20 cellular contexts compared by ENCODE assay signal in the genomic region with DNA sequence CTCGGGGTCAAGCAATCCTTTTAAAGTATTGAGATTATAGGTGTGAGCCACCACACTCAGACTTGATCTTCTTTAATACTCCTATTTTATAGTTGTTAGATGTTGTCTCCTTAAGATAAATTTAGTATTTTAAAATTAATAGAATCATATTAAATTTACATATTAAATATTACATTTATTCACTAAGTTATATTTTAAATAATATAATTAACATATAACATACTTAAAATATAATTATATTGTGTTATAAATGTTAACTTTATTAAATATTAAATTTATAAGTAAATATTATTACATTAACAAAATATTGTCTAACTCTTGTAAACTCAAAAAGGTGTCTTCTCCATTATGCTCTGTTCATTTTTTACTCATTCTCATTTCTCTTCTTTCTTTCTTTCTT.
DNase-seq lines count a peak whose midpoint lies in the region; ATAC-seq, FAIRE-seq and TF ChIP-seq lines count a peak whose summit lies in the region.
"Had no signal": no experiment of that assay in that cellular context is flagged by ENCODE, and none has a peak within 500 bp of the region (broad histone marks: within the 10 kb centered on the region; RNA-seq: fewer than 3 reads in every experiment).

No MANE protein-coding gene starts in this region.

- POLR2A ChIA-PET in PC-9 (lab: Charles Lee; ENCODE audit: unreplicated experiment) = no interaction called here

- no peaks in the 10 kb centered on the region for H3F3A ChIP-seq in PC-9 (ENCODE audit: insufficient read depth, low read depth)

- H3K4me1 ChIP-seq in PC-9 (replicated peaks; ENCODE audit: insufficient read depth) = no peaks in the 10 kb centered on the region
- H3K4me1 ChIP-seq in kidney (ENCODE audit: control insufficient read depth in 1 of 2, insufficient read depth in 1 of 2, low read depth in 1 of 2, low read length in 2 of 2) = no peaks in the 10 kb centered on the region
- H3K4me1 ChIP-seq: BE2C, HAP-1 had no signal

- peaks cover 6% of the 10 kb centered on the region; the same call in 1 of the 2 replicates for H3K9me2 ChIP-seq in PC-9 (ENCODE audit: insufficient read depth)

- H3K27me3 ChIP-seq in PC-9 (ENCODE audit: insufficient read depth, low read depth) = no peaks in the 10 kb centered on the region
- H3K27me3 ChIP-seq: BE2C had no signal

- H3K27ac ChIP-seq in PC-9 = no peak overlapping the region
- H3K27ac ChIP-seq in kidney (ENCODE audit: low read depth in 2 of 2, low read length in 2 of 2) = no peak overlapping the region
- H3K27ac ChIP-seq: GM23248 had no signal

- H3K9ac ChIP-seq in kidney (ENCODE audit: low read length in 2 of 2) = no peak overlapping the region
- H3K9ac ChIP-seq: GM23248 had no signal

- intact Hi-C loops in PC-9 (cut with micrococcal nuclease; ENCODE audit: unreplicated experiment) = no loop called here
- intact Hi-C loops in kidney (cut with DNase I) = no loop called here

- DNase-seq in PC-9 = no peak
- no peak for DNase-seq in kidney
- no peak for DNase-seq in SW480 (ENCODE audit: low spot score)
- DNase-seq in SHP77 treated with DMSO at 0.1 percent for 48 hours (lab: John Stamatoyannopoulos, UW) = no peak
- DNase-seq: ACHN; BE2C; C1 segment of cervical spinal cord; CD4-positive, CD25-positive, alpha-beta regulatory T cell; CD8-positive, alpha-beta memory T cell; COR-L47; DMS 273 treated with DMSO at 0.1 percent for 48 hours; DMS53; DND-41; EL; GM23248 had no signal

- TF ChIP-seq CTCF in PC-9 (conservative IDR thresholded peaks at IDR 0.05) = no peak
- no peak for TF ChIP-seq CTCF in kidney (IDR thresholded peaks at IDR 0.05; ENCODE audit: borderline replicate concordance, extremely low read depth, insufficient read depth)

- H3K4me2 ChIP-seq in PC-9 = no peak overlapping the region

- H2AFZ ChIP-seq in PC-9 = 0 out of 2 replicates have a peak overlapping the region, but pooled peaks have one; percentile 25
- H2AFZ ChIP-seq: GM23248 had no signal

- H3K9me3 ChIP-seq in PC-9 (ENCODE audit: insufficient read depth, low read depth) (no peaks in the 10 kb centered on the region), kidney (ENCODE audit: control insufficient read depth in 1 of 2, low read length in 2 of 2) (no peaks in the 10 kb centered on the region)
- H3K9me3 ChIP-seq: BE2C, HAP-1 had no signal

- ATAC-seq in HG02970 (IDR thresholded peaks at IDR 0.05; ENCODE audit: low FRiP score, unreplicated experiment) = no peak

- no peaks in the 10 kb centered on the region; the same call in 1 of the 2 replicates for H4K20me1 ChIP-seq in PC-9 (ENCODE audit: insufficient read depth)

- H3K4me3 ChIP-seq in PC-9 = no peak overlapping the region
- no peak overlapping the region for H3K4me3 ChIP-seq in kidney (ENCODE audit: low read length in 2 of 2)
- H3K4me3 ChIP-seq: GM23248, HAP-1 had no signal

- FAIRE-seq in colon (lab: Jason Lieb, UNC) (peak; percentile 58), kidney (lab: Jason Lieb, UNC) (peak; percentile 98)
- FAIRE-seq: GM12891, GM18507 had no signal

- no peaks in the 10 kb centered on the region for H3K36me3 ChIP-seq in PC-9 (ENCODE audit: low read depth)
- no peaks in the 10 kb centered on the region for H3K36me3 ChIP-seq in kidney (ENCODE audit: control insufficient read depth in 1 of 2, insufficient read depth in 2 of 2, low read length in 2 of 2)
- H3K36me3 ChIP-seq: BE2C, HAP-1 had no signal

- CTCF ChIA-PET in PC-9 (lab: Charles Lee) = no interaction called here

- BruUV-seq in PC-9 (replicated peaks; lab: Mats Ljungman, UMichigan) = no TSS peak

- no peaks in the 10 kb centered on the region for H3K79me2 ChIP-seq in PC-9 (ENCODE audit: low read depth)
